Comparison of ENCODE assay signal across 1 cellular context in the genomic region with DNA sequence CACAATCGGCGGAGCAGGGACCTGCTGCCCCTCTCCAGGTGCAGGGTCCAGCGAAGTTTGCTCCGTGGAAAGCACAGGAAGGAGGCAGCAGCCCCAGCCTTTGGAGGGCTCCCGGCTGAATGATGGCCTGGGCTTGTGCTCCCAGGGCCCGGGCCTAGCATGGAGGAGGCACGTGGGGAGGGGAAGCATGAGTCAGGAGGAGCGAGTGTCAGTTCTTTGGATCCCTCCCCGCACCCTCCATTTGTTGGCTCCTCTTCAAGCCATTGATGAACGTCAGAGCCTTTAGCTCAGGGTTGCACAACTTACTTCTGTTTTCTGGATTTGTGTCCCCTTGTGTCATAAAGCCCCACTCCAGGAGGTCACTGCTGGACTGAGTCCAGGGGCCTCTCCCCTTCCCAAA.
TF ChIP-seq lines count a peak whose summit lies in the region.

No MANE protein-coding gene starts in this region.

TF ChIP-seq in HepG2, 621 proteins besides CTCF, POLR2A, EP300 and RAD21:
- TF ChIP-seq ZNF569 (CRISPR knock-in tag; IDR thresholded peaks at IDR 0.05; ENCODE audit: borderline replicate concordance) (no peak), CEBPB (IDR thresholded peaks at IDR 0.05; ENCODE audit: borderline replicate concordance, low read depth, low read length) (peak; percentile 56; the same call in 1 of the 2 replicates)
